Comparison of ENCODE assay signal across 18 cellular contexts in the genomic region with DNA sequence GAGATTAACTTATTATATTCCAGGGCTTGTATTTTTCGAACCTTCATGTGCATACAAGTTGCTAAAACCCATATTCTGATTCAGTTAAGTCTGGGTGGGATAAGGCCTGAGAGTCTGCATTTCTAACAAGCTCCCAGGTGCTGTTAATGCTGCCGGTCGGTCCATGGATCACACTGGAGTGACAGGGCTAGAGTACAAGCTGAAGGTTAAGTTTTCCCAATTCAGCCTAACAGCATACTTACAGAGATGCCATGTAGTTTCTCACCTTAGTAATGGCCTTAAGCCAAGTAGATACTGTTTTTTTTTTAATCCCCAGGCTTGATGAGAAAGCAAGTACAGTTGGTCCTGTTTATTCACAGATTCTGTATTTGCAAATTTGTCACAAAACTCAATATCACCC.
DNase-seq lines count a peak whose midpoint lies in the region; ATAC-seq and TF ChIP-seq lines count a peak whose summit lies in the region.
"Had no signal": no experiment of that assay in that cellular context is flagged by ENCODE, and none has a peak within 500 bp of the region (broad histone marks: within the 10 kb centered on the region; RNA-seq: fewer than 3 reads in every experiment).

No MANE protein-coding gene starts in this region.

- H3K27me3 ChIP-seq in SK-N-SH (ENCODE audit: insufficient read depth) (no peaks in the 10 kb centered on the region), Panc1 (ENCODE audit: control insufficient read depth, insufficient read depth, low read length) (no peaks in the 10 kb centered on the region), mesendoderm (ENCODE audit: insufficient read depth, low read length, poor library complexity) (no peaks in the 10 kb centered on the region)
- H3K27me3 ChIP-seq: BLaER1 treated with 17β-estradiol and CSF1 and Interleukin-3, amounts not matched to agents 10 nM and 100 nM had no signal

- H3K4me3 ChIP-seq in SK-N-SH (ENCODE audit: low read depth in 2 of 2, low read length in 1 of 2): no peak overlapping the region
- H3K4me3 ChIP-seq in Panc1 (ENCODE audit: low read depth in 2 of 2, low read length in 2 of 2): no peak overlapping the region
- H3K4me3 ChIP-seq in mesendoderm (ENCODE audit: low read length): no peak overlapping the region
- H3K4me3 ChIP-seq: BLaER1 treated with 17β-estradiol and CSF1 and Interleukin-3, amounts not matched to agents 10 nM and 100 nM; GM12878 had no signal

- BruUV-seq in Panc1 (replicated peaks; lab: Mats Ljungman, UMichigan): no TSS peak

- H3K4me2 ChIP-seq in SK-N-SH (no peak overlapping the region), mesendoderm (ENCODE audit: low read length) (no peak overlapping the region)
- H3K4me2 ChIP-seq: BLaER1 treated with 17β-estradiol and CSF1 and Interleukin-3, amounts not matched to agents 10 nM and 100 nM had no signal

- POLR2A ChIA-PET in SK-N-SH (lab: Yijun Ruan, JAX): no interaction called here
- POLR2A ChIA-PET in Panc1 (lab: Charles Lee): no interaction called here

- no peaks in the 10 kb centered on the region for H3K79me1 ChIP-seq in mesendoderm (ENCODE audit: low read length)

- TF ChIP-seq CTCF in SK-N-SH (IDR thresholded peaks at IDR 0.05) (no peak), Panc1 (IDR thresholded peaks at IDR 0.05) (no peak)

- no peak overlapping the region for H2BK15ac ChIP-seq in mesendoderm (replicated peaks; ENCODE audit: low read depth)

- no peak overlapping the region for H4K8ac ChIP-seq in mesendoderm (ENCODE audit: low read depth, low read length)

- H3K56ac ChIP-seq in mesendoderm (ENCODE audit: low read length): no peak overlapping the region

- H4K20me1 ChIP-seq in SK-N-SH (ENCODE audit: insufficient read depth): no peaks in the 10 kb centered on the region
- H4K20me1 ChIP-seq: BLaER1 treated with 17β-estradiol and CSF1 and Interleukin-3, amounts not matched to agents 10 nM and 100 nM had no signal

- H3K9ac ChIP-seq in SK-N-SH (no peak overlapping the region), mesendoderm (ENCODE audit: low read length) (no peak overlapping the region)
- H3K9ac ChIP-seq: BLaER1 treated with 17β-estradiol and CSF1 and Interleukin-3, amounts not matched to agents 10 nM and 100 nM had no signal

- H2BK5ac ChIP-seq in mesendoderm (ENCODE audit: low read length): no peak overlapping the region

- no peak overlapping the region for H2AK5ac ChIP-seq in mesendoderm (ENCODE audit: low read length)

- H3K79me2 ChIP-seq in SK-N-SH (ENCODE audit: insufficient read depth) (no peaks in the 10 kb centered on the region), mesendoderm (ENCODE audit: control insufficient read depth, insufficient read depth, low read length) (no peaks in the 10 kb centered on the region)

- H3K18ac ChIP-seq in mesendoderm (ENCODE audit: low read length): no peak overlapping the region

- CTCF ChIA-PET in SK-N-SH (lab: Yijun Ruan, JAX): interaction anchor here (1.1 kb wide), 1 partner anchor 11 kb away, joined by 3 read pairs; no protein-coding TSS in a partner anchor
- CTCF ChIA-PET in Panc1 (lab: Charles Lee): no interaction called here

- no peak for ATAC-seq in SK-N-SH treated with all-trans-retinoic acid at 6 μM for 48 hours
- ATAC-seq in Panc1: no peak
- peak; percentile 29 for ATAC-seq in left colon
- no peak for ATAC-seq in left ventricle myocardium superior
- ATAC-seq: CD8-positive, alpha-beta T cell; GM12878 had no signal

- TF ChIP-seq EP300 in SK-N-SH (IDR thresholded peaks at IDR 0.05; ENCODE audit: borderline replicate concordance in 1 of 2, low read depth in 1 of 2, low read length in 1 of 2): no peak

- no peaks in the 10 kb centered on the region for H3K36me3 ChIP-seq in SK-N-SH (replicated peaks in 1 of 2; ENCODE audit: control insufficient read depth in 1 of 2, insufficient read depth in 2 of 2, low read length in 1 of 2)
- no peaks in the 10 kb centered on the region for H3K36me3 ChIP-seq in Panc1 (ENCODE audit: control insufficient read depth, insufficient read depth, low read length)
- no peaks in the 10 kb centered on the region for H3K36me3 ChIP-seq in mesendoderm (ENCODE audit: control insufficient read depth, insufficient read depth, low read length)
- H3K36me3 ChIP-seq: BLaER1 treated with 17β-estradiol and CSF1 and Interleukin-3, amounts not matched to agents 10 nM and 100 nM had no signal

- no peaks in the 10 kb centered on the region for H3K9me3 ChIP-seq in SK-N-SH
- H3K9me3 ChIP-seq in Panc1 (ENCODE audit: control insufficient read depth, insufficient read depth, low read depth, low read length): no peaks in the 10 kb centered on the region
- H3K9me3 ChIP-seq: BLaER1 treated with 17β-estradiol and CSF1 and Interleukin-3, amounts not matched to agents 10 nM and 100 nM had no signal

- no peak overlapping the region for H3K27ac ChIP-seq in SK-N-SH (ENCODE audit: low read depth in 2 of 2, low read length in 1 of 2)
- peak overlapping the region; percentile 57; the same call in 1 of the 2 replicates for H3K27ac ChIP-seq in Panc1 (ENCODE audit: low read length)
- no peak overlapping the region for H3K27ac ChIP-seq in mesendoderm (ENCODE audit: low read depth, low read length)
- H3K27ac ChIP-seq: 22Rv1; BLaER1 treated with 17β-estradiol and CSF1 and Interleukin-3, amounts not matched to agents 10 nM and 100 nM; HL-60 had no signal

- H2AFZ ChIP-seq in SK-N-SH (ENCODE audit: low read depth): peak overlapping the region; percentile 25; the same call in 1 of the 2 replicates

- intact Hi-C loops in Panc1 (cut with micrococcal nuclease; ENCODE audit: unreplicated experiment) (no loop called here), left colon (cut with DNase I, micrococcal nuclease) (no loop called here), left ventricle myocardium superior (cut with micrococcal nuclease) (no loop called here)

- no peak overlapping the region for H3K23ac ChIP-seq in mesendoderm (ENCODE audit: low read length)

- H3K4ac ChIP-seq in mesendoderm (ENCODE audit: low read depth, low read length): no peak overlapping the region

- no peaks in the 10 kb centered on the region for H3F3A ChIP-seq in SK-N-SH (replicated peaks; ENCODE audit: insufficient read depth)

- H3K4me1 ChIP-seq in SK-N-SH (ENCODE audit: control insufficient read depth in 1 of 2, insufficient read depth in 2 of 2, low read depth in 1 of 2, low read length in 1 of 2): no peaks in the 10 kb centered on the region
- no peaks in the 10 kb centered on the region; the same call in 1 of the 2 replicates for H3K4me1 ChIP-seq in Panc1 (ENCODE audit: control insufficient read depth, insufficient read depth, low read length)
- no peaks in the 10 kb centered on the region for H3K4me1 ChIP-seq in mesendoderm (ENCODE audit: control insufficient read depth, low read depth, low read length)
- H3K4me1 ChIP-seq: BLaER1 treated with 17β-estradiol and CSF1 and Interleukin-3, amounts not matched to agents 10 nM and 100 nM had no signal

- in situ Hi-C loops in Panc1 (cut with HindIII; ENCODE audit: low pct_unique_long_range_greater_than_20kb, low sequenced_read_pairs): no loop called here

- no peak overlapping the region for H4K5ac ChIP-seq in mesendoderm (ENCODE audit: low read length)

- no peak overlapping the region for H2BK120ac ChIP-seq in mesendoderm (ENCODE audit: low read depth, low read length)

- TF ChIP-seq RAD21 in SK-N-SH (IDR thresholded peaks at IDR 0.05; ENCODE audit: low read length): no peak

- DNase-seq in SK-N-SH (no peak), Panc1 (ENCODE audit: low read depth, low spot score) (no peak), left colon (no peak), left ventricle myocardium superior (no peak), KG1 (lab: John Stamatoyannopoulos, UW) (no peak), mesendoderm (no peak)
- DNase-seq: Calu3; CD8-positive, alpha-beta T cell; DMS 273 treated with DMSO at 0.1 percent for 48 hours; DMS53; DND-41; EL; HCEC 1CT had no signal

- H3K9me2 ChIP-seq in SK-N-SH: no peaks in the 10 kb centered on the region

- WGBS in SK-N-SH (ENCODE audit: low lambda C conversion rate): 97% methylated on average over 3 of the region's 3 CpGs
- no CpG with 5 or more reads among the region's 3 CpGs for WGBS in mesendoderm (ENCODE audit: extremely low coverage, insufficient coverage, low lambda C conversion rate)

TF ChIP-seq in SK-N-SH, 30 proteins besides CTCF, POLR2A, EP300 and RAD21 (continues in another document):
- TF ChIP-seq SIN3A (IDR thresholded peaks at IDR 0.05; ENCODE audit: borderline replicate concordance, low read depth, low read length) (no peak), ELF1 (IDR thresholded peaks at IDR 0.05) (no peak), MEF2A (IDR thresholded peaks at IDR 0.05; ENCODE audit: borderline replicate concordance, low read depth) (no peak), TEAD4 (IDR thresholded peaks at IDR 0.05; ENCODE audit: borderline replicate concordance, insufficient read depth) (no peak), GABPA (IDR thresholded peaks at IDR 0.05; ENCODE audit: low read depth) (no peak), MXI1 (IDR thresholded peaks at IDR 0.05; ENCODE audit: low read depth, low read length) (no peak)
- TF ChIP-seq, protein P1, sequence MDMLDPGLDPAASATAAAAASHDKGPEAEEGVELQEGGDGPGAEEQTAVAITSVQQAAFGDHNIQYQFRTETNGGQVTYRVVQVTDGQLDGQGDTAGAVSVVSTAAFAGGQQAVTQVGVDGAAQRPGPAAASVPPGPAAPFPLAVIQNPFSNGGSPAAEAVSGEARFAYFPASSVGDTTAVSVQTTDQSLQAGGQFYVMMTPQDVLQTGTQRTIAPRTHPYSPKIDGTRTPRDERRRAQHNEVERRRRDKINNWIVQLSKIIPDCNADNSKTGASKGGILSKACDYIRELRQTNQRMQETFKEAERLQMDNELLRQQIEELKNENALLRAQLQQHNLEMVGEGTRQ (IDR thresholded peaks at IDR 0.05; ENCODE audit: borderline replicate concordance, low read depth, low read length): no peak

TF ChIP-seq in SK-N-SH treated with all-trans-retinoic acid at 6 μM for 48 hours, 23 proteins besides CTCF, POLR2A, EP300 and RAD21:
- TF ChIP-seq, protein P2, sequence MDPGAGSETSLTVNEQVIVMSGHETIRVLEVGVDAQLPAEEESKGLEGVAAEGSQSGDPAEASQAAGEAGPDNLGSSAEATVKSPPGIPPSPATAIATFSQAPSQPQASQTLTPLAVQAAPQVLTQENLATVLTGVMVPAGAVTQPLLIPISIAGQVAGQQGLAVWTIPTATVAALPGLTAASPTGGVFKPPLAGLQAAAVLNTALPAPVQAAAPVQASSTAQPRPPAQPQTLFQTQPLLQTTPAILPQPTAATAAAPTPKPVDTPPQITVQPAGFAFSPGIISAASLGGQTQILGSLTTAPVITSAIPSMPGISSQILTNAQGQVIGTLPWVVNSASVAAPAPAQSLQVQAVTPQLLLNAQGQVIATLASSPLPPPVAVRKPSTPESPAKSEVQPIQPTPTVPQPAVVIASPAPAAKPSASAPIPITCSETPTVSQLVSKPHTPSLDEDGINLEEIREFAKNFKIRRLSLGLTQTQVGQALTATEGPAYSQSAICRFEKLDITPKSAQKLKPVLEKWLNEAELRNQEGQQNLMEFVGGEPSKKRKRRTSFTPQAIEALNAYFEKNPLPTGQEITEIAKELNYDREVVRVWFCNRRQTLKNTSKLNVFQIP (CRISPR knock-in tag; IDR thresholded peaks at IDR 0.05; ENCODE audit: borderline replicate concordance, low read depth): no peak
- TF ChIP-seq SNAI2 (CRISPR knock-in tag; IDR thresholded peaks at IDR 0.05) (no peak), ISL1 (CRISPR knock-in tag; IDR thresholded peaks at IDR 0.05) (no peak), PPARA (CRISPR knock-in tag; IDR thresholded peaks at IDR 0.05; ENCODE audit: borderline replicate concordance) (no peak), CSDC2 (CRISPR knock-in tag; IDR thresholded peaks at IDR 0.05) (no peak)
